Comparison of ENCODE assay signal across 2 cellular contexts in the genomic region with DNA sequence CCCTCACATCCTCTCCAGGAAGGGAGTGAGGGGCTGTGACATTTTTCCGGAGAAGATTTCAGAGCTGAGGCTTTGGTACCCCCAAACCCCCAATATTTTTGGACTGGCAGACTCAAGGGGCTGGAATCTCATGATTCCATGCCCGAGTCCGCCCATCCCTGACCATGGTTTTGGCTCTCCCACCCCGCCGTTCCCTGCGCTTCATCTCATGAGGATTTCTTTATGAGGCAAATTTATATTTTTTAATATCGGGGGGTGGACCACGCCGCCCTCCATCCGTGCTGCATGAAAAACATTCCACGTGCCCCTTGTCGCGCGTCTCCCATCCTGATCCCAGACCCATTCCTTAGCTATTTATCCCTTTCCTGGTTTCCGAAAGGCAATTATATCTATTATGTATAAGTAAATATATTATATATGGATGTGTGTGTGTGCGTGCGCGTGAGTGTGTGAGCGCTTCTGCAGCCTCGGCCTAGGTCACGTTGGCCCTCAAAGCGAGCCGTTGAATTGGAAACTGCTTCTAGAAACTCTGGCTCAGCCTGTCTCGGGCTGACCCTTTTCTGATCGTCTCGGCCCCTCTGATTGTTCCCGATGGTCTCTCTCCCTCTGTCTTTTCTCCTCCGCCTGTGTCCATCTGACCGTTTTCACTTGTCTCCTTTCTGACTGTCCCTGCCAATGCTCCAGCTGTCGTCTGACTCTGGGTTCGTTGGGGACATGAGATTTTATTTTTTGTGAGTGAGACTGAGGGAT.
TF ChIP-seq lines count a peak whose summit lies in the region.

No MANE protein-coding gene starts in this region.

TF ChIP-seq in IMR-90, 13 proteins besides CTCF, POLR2A, EP300 and RAD21:
- TF ChIP-seq NFE2L2 (IDR thresholded peaks at IDR 0.05; ENCODE audit: low read depth, low read length) (peak; percentile 5; the same call in 1 of the 2 replicates), BHLHE40 (IDR thresholded peaks at IDR 0.05; ENCODE audit: low read depth, low read length) (no peak), MAFK (IDR thresholded peaks at IDR 0.05; ENCODE audit: low read depth, low read length) (no peak), RFX5 (IDR thresholded peaks at IDR 0.05; ENCODE audit: low read depth, low read length) (no peak), CEBPB (IDR thresholded peaks at IDR 0.05; ENCODE audit: low read depth, low read length) (no peak)
- TF ChIP-seq, protein P1, sequence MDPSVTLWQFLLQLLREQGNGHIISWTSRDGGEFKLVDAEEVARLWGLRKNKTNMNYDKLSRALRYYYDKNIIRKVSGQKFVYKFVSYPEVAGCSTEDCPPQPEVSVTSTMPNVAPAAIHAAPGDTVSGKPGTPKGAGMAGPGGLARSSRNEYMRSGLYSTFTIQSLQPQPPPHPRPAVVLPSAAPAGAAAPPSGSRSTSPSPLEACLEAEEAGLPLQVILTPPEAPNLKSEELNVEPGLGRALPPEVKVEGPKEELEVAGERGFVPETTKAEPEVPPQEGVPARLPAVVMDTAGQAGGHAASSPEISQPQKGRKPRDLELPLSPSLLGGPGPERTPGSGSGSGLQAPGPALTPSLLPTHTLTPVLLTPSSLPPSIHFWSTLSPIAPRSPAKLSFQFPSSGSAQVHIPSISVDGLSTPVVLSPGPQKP (IDR thresholded peaks at IDR 0.05; ENCODE audit: borderline replicate concordance, low read depth, low read length): no peak
- TF ChIP-seq, protein P2, sequence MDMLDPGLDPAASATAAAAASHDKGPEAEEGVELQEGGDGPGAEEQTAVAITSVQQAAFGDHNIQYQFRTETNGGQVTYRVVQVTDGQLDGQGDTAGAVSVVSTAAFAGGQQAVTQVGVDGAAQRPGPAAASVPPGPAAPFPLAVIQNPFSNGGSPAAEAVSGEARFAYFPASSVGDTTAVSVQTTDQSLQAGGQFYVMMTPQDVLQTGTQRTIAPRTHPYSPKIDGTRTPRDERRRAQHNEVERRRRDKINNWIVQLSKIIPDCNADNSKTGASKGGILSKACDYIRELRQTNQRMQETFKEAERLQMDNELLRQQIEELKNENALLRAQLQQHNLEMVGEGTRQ (IDR thresholded peaks at IDR 0.05; ENCODE audit: low read depth, low read length): peak; percentile 18; the same call in 1 of the 2 replicates

TF ChIP-seq in K562, 482 proteins besides CTCF, POLR2A, EP300 and RAD21 (continues in another document):
- TF ChIP-seq, protein P3, sequence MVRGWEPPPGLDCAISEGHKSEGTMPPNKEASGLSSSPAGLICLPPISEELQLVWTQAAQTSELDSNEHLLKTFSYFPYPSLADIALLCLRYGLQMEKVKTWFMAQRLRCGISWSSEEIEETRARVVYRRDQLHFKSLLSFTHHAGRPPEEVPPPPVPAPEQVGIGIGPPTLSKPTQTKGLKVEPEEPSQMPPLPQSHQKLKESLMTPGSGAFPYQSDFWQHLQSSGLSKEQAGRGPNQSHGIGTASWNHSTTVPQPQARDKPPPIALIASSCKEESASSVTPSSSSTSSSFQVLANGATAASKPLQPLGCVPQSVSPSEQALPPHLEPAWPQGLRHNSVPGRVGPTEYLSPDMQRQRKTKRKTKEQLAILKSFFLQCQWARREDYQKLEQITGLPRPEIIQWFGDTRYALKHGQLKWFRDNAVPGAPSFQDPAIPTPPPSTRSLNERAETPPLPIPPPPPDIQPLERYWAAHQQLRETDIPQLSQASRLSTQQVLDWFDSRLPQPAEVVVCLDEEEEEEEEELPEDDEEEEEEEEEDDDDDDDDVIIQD (CRISPR knock-in tag; IDR thresholded peaks at IDR 0.05): no peak
- TF ChIP-seq ELF4 (CRISPR knock-in tag; IDR thresholded peaks at IDR 0.05): no peak
- TF ChIP-seq ZNF232 (CRISPR knock-in tag; IDR thresholded peaks at IDR 0.05): no peak
- TF ChIP-seq POLR2AphosphoS5 (IDR thresholded peaks at IDR 0.05; ENCODE audit: control insufficient read depth, insufficient read depth, low read depth, low read length): peak; percentile 11; the same call in 1 of the 2 replicates
- TF ChIP-seq ZFP1 (CRISPR knock-in tag; IDR thresholded peaks at IDR 0.05): no peak
- TF ChIP-seq CHD2 (IDR thresholded peaks at IDR 0.05; ENCODE audit: low read depth, low read length): peak; percentile 3; the same call in 1 of the 2 replicates
- no peak for TF ChIP-seq NFRKB (IDR thresholded peaks at IDR 0.05; ENCODE audit: low read depth)
- peak in 1 of 2 experiments; percentile 28; a peak in 1 of 4 replicates for TF ChIP-seq SIN3A (IDR thresholded peaks at IDR 0.05; ENCODE audit: borderline replicate concordance in 2 of 2, control insufficient read depth in 1 of 2, low read depth in 2 of 2, low read length in 2 of 2)
- no peak for TF ChIP-seq ZNF175 (CRISPR knock-in tag; IDR thresholded peaks at IDR 0.05; ENCODE audit: low read depth)
- TF ChIP-seq TAF1 (IDR thresholded peaks at IDR 0.05; ENCODE audit: control insufficient read depth, extremely low read depth, insufficient read depth, low read length, severe bottlenecking): peak; percentile 47
- TF ChIP-seq, protein P4, sequence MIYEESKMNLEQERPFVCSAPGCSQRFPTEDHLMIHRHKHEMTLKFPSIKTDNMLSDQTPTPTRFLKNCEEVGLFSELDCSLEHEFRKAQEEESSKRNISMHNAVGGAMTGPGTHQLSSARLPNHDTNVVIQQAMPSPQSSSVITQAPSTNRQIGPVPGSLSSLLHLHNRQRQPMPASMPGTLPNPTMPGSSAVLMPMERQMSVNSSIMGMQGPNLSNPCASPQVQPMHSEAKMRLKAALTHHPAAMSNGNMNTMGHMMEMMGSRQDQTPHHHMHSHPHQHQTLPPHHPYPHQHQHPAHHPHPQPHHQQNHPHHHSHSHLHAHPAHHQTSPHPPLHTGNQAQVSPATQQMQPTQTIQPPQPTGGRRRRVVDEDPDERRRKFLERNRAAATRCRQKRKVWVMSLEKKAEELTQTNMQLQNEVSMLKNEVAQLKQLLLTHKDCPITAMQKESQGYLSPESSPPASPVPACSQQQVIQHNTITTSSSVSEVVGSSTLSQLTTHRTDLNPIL (CRISPR knock-in tag; IDR thresholded peaks at IDR 0.05): no peak
- no peak for TF ChIP-seq SNRNP70 (optimal IDR thresholded peaks at IDR 0.05; ENCODE audit: low read depth, low read length)
- no peak for TF ChIP-seq ZC3H8 (IDR thresholded peaks at IDR 0.05)
- no peak for TF ChIP-seq NR3C1 (CRISPR knock-in tag; IDR thresholded peaks at IDR 0.05)
- TF ChIP-seq, protein P5, sequence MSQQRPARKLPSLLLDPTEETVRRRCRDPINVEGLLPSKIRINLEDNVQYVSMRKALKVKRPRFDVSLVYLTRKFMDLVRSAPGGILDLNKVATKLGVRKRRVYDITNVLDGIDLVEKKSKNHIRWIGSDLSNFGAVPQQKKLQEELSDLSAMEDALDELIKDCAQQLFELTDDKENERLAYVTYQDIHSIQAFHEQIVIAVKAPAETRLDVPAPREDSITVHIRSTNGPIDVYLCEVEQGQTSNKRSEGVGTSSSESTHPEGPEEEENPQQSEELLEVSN (IDR thresholded peaks at IDR 0.05; ENCODE audit: borderline replicate concordance in 1 of 2, extremely low read depth in 1 of 2, insufficient read depth in 1 of 2, insufficient read length in 1 of 2, low read depth in 1 of 2, low read length in 1 of 2, poor library complexity in 1 of 2, severe bottlenecking in 1 of 2): no peak
- no peak for TF ChIP-seq PHF21A (IDR thresholded peaks at IDR 0.05; ENCODE audit: borderline replicate concordance, low read depth)
- TF ChIP-seq, protein P6, sequence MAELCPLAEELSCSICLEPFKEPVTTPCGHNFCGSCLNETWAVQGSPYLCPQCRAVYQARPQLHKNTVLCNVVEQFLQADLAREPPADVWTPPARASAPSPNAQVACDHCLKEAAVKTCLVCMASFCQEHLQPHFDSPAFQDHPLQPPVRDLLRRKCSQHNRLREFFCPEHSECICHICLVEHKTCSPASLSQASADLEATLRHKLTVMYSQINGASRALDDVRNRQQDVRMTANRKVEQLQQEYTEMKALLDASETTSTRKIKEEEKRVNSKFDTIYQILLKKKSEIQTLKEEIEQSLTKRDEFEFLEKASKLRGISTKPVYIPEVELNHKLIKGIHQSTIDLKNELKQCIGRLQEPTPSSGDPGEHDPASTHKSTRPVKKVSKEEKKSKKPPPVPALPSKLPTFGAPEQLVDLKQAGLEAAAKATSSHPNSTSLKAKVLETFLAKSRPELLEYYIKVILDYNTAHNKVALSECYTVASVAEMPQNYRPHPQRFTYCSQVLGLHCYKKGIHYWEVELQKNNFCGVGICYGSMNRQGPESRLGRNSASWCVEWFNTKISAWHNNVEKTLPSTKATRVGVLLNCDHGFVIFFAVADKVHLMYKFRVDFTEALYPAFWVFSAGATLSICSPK (IDR thresholded peaks at IDR 0.05; ENCODE audit: borderline replicate concordance): no peak
- no peak for TF ChIP-seq ARHGAP35 (IDR thresholded peaks at IDR 0.05; ENCODE audit: partially characterized antibody)
- no peak for TF ChIP-seq NCOA2 (IDR thresholded peaks at IDR 0.05; ENCODE audit: partially characterized antibody in 2 of 2)
- TF ChIP-seq, protein P7, sequence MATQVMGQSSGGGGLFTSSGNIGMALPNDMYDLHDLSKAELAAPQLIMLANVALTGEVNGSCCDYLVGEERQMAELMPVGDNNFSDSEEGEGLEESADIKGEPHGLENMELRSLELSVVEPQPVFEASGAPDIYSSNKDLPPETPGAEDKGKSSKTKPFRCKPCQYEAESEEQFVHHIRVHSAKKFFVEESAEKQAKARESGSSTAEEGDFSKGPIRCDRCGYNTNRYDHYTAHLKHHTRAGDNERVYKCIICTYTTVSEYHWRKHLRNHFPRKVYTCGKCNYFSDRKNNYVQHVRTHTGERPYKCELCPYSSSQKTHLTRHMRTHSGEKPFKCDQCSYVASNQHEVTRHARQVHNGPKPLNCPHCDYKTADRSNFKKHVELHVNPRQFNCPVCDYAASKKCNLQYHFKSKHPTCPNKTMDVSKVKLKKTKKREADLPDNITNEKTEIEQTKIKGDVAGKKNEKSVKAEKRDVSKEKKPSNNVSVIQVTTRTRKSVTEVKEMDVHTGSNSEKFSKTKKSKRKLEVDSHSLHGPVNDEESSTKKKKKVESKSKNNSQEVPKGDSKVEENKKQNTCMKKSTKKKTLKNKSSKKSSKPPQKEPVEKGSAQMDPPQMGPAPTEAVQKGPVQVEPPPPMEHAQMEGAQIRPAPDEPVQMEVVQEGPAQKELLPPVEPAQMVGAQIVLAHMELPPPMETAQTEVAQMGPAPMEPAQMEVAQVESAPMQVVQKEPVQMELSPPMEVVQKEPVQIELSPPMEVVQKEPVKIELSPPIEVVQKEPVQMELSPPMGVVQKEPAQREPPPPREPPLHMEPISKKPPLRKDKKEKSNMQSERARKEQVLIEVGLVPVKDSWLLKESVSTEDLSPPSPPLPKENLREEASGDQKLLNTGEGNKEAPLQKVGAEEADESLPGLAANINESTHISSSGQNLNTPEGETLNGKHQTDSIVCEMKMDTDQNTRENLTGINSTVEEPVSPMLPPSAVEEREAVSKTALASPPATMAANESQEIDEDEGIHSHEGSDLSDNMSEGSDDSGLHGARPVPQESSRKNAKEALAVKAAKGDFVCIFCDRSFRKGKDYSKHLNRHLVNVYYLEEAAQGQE (CRISPR knock-in tag; IDR thresholded peaks at IDR 0.05; ENCODE audit: low read depth): no peak
- TF ChIP-seq, protein P8, sequence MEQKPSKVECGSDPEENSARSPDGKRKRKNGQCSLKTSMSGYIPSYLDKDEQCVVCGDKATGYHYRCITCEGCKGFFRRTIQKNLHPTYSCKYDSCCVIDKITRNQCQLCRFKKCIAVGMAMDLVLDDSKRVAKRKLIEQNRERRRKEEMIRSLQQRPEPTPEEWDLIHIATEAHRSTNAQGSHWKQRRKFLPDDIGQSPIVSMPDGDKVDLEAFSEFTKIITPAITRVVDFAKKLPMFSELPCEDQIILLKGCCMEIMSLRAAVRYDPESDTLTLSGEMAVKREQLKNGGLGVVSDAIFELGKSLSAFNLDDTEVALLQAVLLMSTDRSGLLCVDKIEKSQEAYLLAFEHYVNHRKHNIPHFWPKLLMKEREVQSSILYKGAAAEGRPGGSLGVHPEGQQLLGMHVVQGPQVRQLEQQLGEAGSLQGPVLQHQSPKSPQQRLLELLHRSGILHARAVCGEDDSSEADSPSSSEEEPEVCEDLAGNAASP (IDR thresholded peaks at IDR 0.05): no peak
- TF ChIP-seq MXI1 (IDR thresholded peaks at IDR 0.05; ENCODE audit: low read depth, low read length): no peak
- TF ChIP-seq NONO (IDR thresholded peaks at IDR 0.05; ENCODE audit: low read depth in 2 of 2, low read length in 1 of 2): no peak
- no peak for TF ChIP-seq POLR3G (IDR thresholded peaks at IDR 0.05; ENCODE audit: extremely low read depth, insufficient read length, insufficient replicate concordance)
- TF ChIP-seq ZKSCAN8 (CRISPR knock-in tag; IDR thresholded peaks at IDR 0.05): no peak
